In genomic region chr7:124051978-124052377, GRCh38 we compare ENCODE assay signal across 28 cellular contexts. TPM values are rescaled to one million over a fixed set of nuclear protein-coding genes. Genes with fewer than 3 reads are reported as not detected.
"Had no signal": no experiment of that assay in that cellular context is flagged by ENCODE, and none has a peak within 500 bp of the region (broad histone marks: within the 10 kb centered on the region; RNA-seq: fewer than 3 reads in every experiment).

No MANE protein-coding gene starts in this region.

- H3K4me1 Mint-ChIP-seq: activated CD4-positive, alpha-beta T cell treated with anti-CD3 and anti-CD28 coated beads for 36 hours; activated CD4-positive, alpha-beta T cell treated with anti-CD3 and anti-CD28 coated beads, Interleukin-2, amount 10 ng/mL, durations not matched to agents 24 days and 14 days; central memory CD8-positive, alpha-beta T cell had no signal

- H3K9me3 Mint-ChIP-seq: activated CD4-positive, alpha-beta memory T cell treated with anti-CD3 and anti-CD28 coated beads for 36 hours; activated CD4-positive, alpha-beta T cell treated with anti-CD3 and anti-CD28 coated beads, Interleukin-2, amount 10 ng/mL, durations not matched to agents 24 days and 14 days; central memory CD8-positive, alpha-beta T cell; effector memory CD8-positive, alpha-beta T cell had no signal

- FAIRE-seq: astrocyte, bronchial epithelial cell had no signal

- H3K36me3 Mint-ChIP-seq: activated CD4-positive, alpha-beta memory T cell treated with anti-CD3 and anti-CD28 coated beads for 36 hours; activated naive CD8-positive, alpha-beta T cell had no signal

- H3K27ac ChIP-seq: brain microvascular endothelial cell, esophagus muscularis mucosa, foreskin keratinocyte, gastroesophageal sphincter, heart right ventricle had no signal

- H3K9me3 ChIP-seq: esophagus muscularis mucosa, gastroesophageal sphincter, heart right ventricle had no signal

- DNase-seq: activated CD4-positive, alpha-beta memory T cell treated with anti-CD3 and anti-CD28 coated beads for 36 hours; activated CD4-positive, alpha-beta T cell treated with anti-CD3 and anti-CD28 coated beads for 36 hours; activated CD4-positive, alpha-beta T cell treated with anti-CD3 and anti-CD28 coated beads, Interleukin-2, amount 10 ng/mL, durations not matched to agents 24 days and 14 days; activated CD4-positive, CD25-positive, alpha-beta regulatory T cell; activated CD4-positive, CD25-positive, alpha-beta regulatory T cell treated with anti-CD3 and anti-CD28 coated beads, Interleukin-2, amount 50 U/mL, for 72 hours; activated gamma-delta T cell; activated naive CD4-positive, alpha-beta T cell; activated naive CD4-positive, alpha-beta T cell treated with anti-CD3 and anti-CD28 coated beads, Interleukin-2, amount 50 U/mL, for 16 hours; activated T-cell treated with anti-CD3 and anti-CD28 coated beads, Interleukin-2, amount 50 U/mL, for 48 hours; amniotic stem cell; anterior cingulate cortex; brain microvascular endothelial cell; cortex of kidney; dermis blood vessel endothelial cell; effector CD4-positive, alpha-beta T cell; effector memory CD8-positive, alpha-beta T cell; erythroblast; foreskin keratinocyte; heart right ventricle; T-helper 2 cell had no signal

- H3K36me3 ChIP-seq: brain microvascular endothelial cell, esophagus muscularis mucosa, gastroesophageal sphincter, heart right ventricle had no signal

- H3K27ac Mint-ChIP-seq: activated CD4-positive, alpha-beta memory T cell treated with anti-CD3 and anti-CD28 coated beads for 36 hours; activated CD4-positive, alpha-beta T cell treated with anti-CD3 and anti-CD28 coated beads for 36 hours; activated CD4-positive, alpha-beta T cell treated with anti-CD3 and anti-CD28 coated beads, Interleukin-2, amount 10 ng/mL, durations not matched to agents 24 days and 14 days; activated naive CD8-positive, alpha-beta T cell; effector memory CD8-positive, alpha-beta T cell had no signal

- H3K4me1 ChIP-seq: esophagus muscularis mucosa, foreskin keratinocyte, gastroesophageal sphincter, heart right ventricle had no signal

- H3K4me3 ChIP-seq: esophagus muscularis mucosa, gastroesophageal sphincter, heart right ventricle had no signal

- H3K4me3 Mint-ChIP-seq: activated CD4-positive, alpha-beta memory T cell treated with anti-CD3 and anti-CD28 coated beads for 36 hours; activated CD4-positive, alpha-beta T cell treated with anti-CD3 and anti-CD28 coated beads for 36 hours; activated CD4-positive, alpha-beta T cell treated with anti-CD3 and anti-CD28 coated beads, Interleukin-2, amount 10 ng/mL, durations not matched to agents 24 days and 14 days; activated naive CD8-positive, alpha-beta T cell; central memory CD8-positive, alpha-beta T cell; effector memory CD8-positive, alpha-beta T cell had no signal

- ATAC-seq: activated CD4-positive, alpha-beta T cell treated with anti-CD3 and anti-CD28 coated beads for 36 hours; effector memory CD8-positive, alpha-beta T cell; foreskin keratinocyte; gastroesophageal sphincter; heart right ventricle had no signal

- H3K27me3 Mint-ChIP-seq: activated CD4-positive, alpha-beta memory T cell treated with anti-CD3 and anti-CD28 coated beads for 36 hours; activated CD4-positive, alpha-beta T cell treated with anti-CD3 and anti-CD28 coated beads for 36 hours; activated CD4-positive, alpha-beta T cell treated with anti-CD3 and anti-CD28 coated beads, Interleukin-2, amount 10 ng/mL, durations not matched to agents 24 days and 14 days; central memory CD8-positive, alpha-beta T cell; effector memory CD8-positive, alpha-beta T cell had no signal

- H3K27me3 ChIP-seq: brain microvascular endothelial cell, gastroesophageal sphincter had no signal

RNA-seq across cellular contexts. Expression of gene TMEM229A, which starts 19.1 kb away (rescaled TPM):
- total RNA-seq: activated CD4-positive, alpha-beta memory T cell treated with anti-CD3 and anti-CD28 coated beads for 36 hours; activated CD4-positive, alpha-beta T cell treated with anti-CD3 and anti-CD28 coated beads for 36 hours; activated CD4-positive, alpha-beta T cell treated with anti-CD3 and anti-CD28 coated beads, Interleukin-2, amount 10 ng/mL, durations not matched to agents 24 days and 14 days; bronchial epithelial cell; dermis blood vessel endothelial cell; esophagus muscularis mucosa; foreskin keratinocyte; glomerular endothelial cell; T-helper 1 cell treated with Interleukin-12 subunit alpha and Interleukin-12 subunit beta and Interleukin-4 antibody, amounts not matched to agents 30 ng/mL and 1 ng/mL, for 36 hours had no signal
- polyA plus RNA-seq: foreskin keratinocyte, heart right ventricle had no signal
